1 cellular context compared by ENCODE assay signal in genomic region chr3:149129326-149130123, GRCh38.
TF ChIP-seq lines count a peak whose summit lies in the region.

TSS of gene HPS3 (plus strand) at chr3:149129638. CDS start at chr3:149129724, 86 bp downstream.

TF ChIP-seq in HEK293, 187 proteins besides CTCF, POLR2A, EP300 and RAD21 (continued from another document):
- no peak for TF ChIP-seq ZNF394 (tag by site-specific recombination; IDR thresholded peaks at IDR 0.05; ENCODE audit: borderline replicate concordance)
- no peak for TF ChIP-seq ZNF175 (tag by site-specific recombination; IDR thresholded peaks at IDR 0.05)
- TF ChIP-seq ZNF629 (tag by site-specific recombination; IDR thresholded peaks at IDR 0.05): peak; percentile 43; the same call in 1 of the 2 replicates
- TF ChIP-seq SCRT2 (tag by site-specific recombination; IDR thresholded peaks at IDR 0.05): peak; percentile 51; the same call in 1 of the 2 replicates
- peak; percentile 72 for TF ChIP-seq ZBTB11 (tag by site-specific recombination; conservative IDR thresholded peaks at IDR 0.05; ENCODE audit: low read depth)
- TF ChIP-seq ZNF514 (tag by site-specific recombination; IDR thresholded peaks at IDR 0.05): no peak
- TF ChIP-seq ZNF391 (tag by site-specific recombination; IDR thresholded peaks at IDR 0.05; ENCODE audit: borderline replicate concordance, low read depth): peak; percentile 60; the same call in 1 of the 2 replicates
- no peak for TF ChIP-seq ZNF221 (tag by site-specific recombination; IDR thresholded peaks at IDR 0.05; ENCODE audit: borderline replicate concordance)
- no peak for TF ChIP-seq ZNF155 (tag by site-specific recombination; IDR thresholded peaks at IDR 0.05)
- TF ChIP-seq ZNF24 (tag by site-specific recombination; IDR thresholded peaks at IDR 0.05): 0 out of 2 replicates have a peak, but pooled peaks have one; percentile 56
- TF ChIP-seq GLI4 (tag by site-specific recombination; IDR thresholded peaks at IDR 0.05): 0 out of 2 replicates have a peak, but pooled peaks have one; percentile 27
- peak; percentile 85 for TF ChIP-seq HIC1 (tag by site-specific recombination; IDR thresholded peaks at IDR 0.05)
- peak; percentile 69 for TF ChIP-seq KLF1 (tag by site-specific recombination; IDR thresholded peaks at IDR 0.05)
- TF ChIP-seq ZNF19 (tag by site-specific recombination; IDR thresholded peaks at IDR 0.05; ENCODE audit: low read depth): no peak
- TF ChIP-seq ZSCAN30 (tag by site-specific recombination; IDR thresholded peaks at IDR 0.05): peak; percentile 60; the same call in 1 of the 2 replicates
- peak; percentile 51 for TF ChIP-seq KLF10 (tag by site-specific recombination; IDR thresholded peaks at IDR 0.05)
- no peak for TF ChIP-seq ZFP3 (tag by site-specific recombination; IDR thresholded peaks at IDR 0.05; ENCODE audit: low read depth)
- peak; percentile 52; the same call in 1 of the 2 replicates for TF ChIP-seq PATZ1 (tag by site-specific recombination; IDR thresholded peaks at IDR 0.05)
- 0 out of 2 replicates have a peak, but pooled peaks have one; percentile 17 for TF ChIP-seq OSR2 (tag by site-specific recombination; IDR thresholded peaks at IDR 0.05)
- 0 out of 2 replicates have a peak, but pooled peaks have one; percentile 1 for TF ChIP-seq ZNF585B (tag by site-specific recombination; IDR thresholded peaks at IDR 0.05)
- TF ChIP-seq ZNF768 (tag by site-specific recombination; IDR thresholded peaks at IDR 0.05): no peak
- TF ChIP-seq ZNF2 (tag by site-specific recombination; IDR thresholded peaks at IDR 0.05): 0 out of 2 replicates have a peak, but pooled peaks have one; percentile 56
- no peak for TF ChIP-seq ZNF174 (tag by site-specific recombination; IDR thresholded peaks at IDR 0.05)
